ENCODE assay signal across 15 cellular contexts in genomic region chr7:144725070-144725469, GRCh38.
DNase-seq lines count a peak whose midpoint lies in the region; ATAC-seq lines count a peak whose summit lies in the region.
"Had no signal": no experiment of that assay in that cellular context is flagged by ENCODE, and none has a peak within 500 bp of the region (broad histone marks: within the 10 kb centered on the region; RNA-seq: fewer than 3 reads in every experiment).

No MANE protein-coding gene starts in this region.

- H3K9me3 Mint-ChIP-seq in stimulated activated naive B cell treated with anti-CD40 and anti-IgM and Interleukin-4, amounts not matched to agents 10 μg/mL and 1 μg/mL and 100 μg/mL, for 72 hours = peaks cover 0 to 4% of the 10 kb centered on the region in 2 donors

- no peak overlapping the region for H3K4me3 Mint-ChIP-seq in stimulated activated naive B cell treated with anti-CD40 and anti-IgM and Interleukin-4, amounts not matched to agents 10 μg/mL and 1 μg/mL and 100 μg/mL, for 72 hours
- H3K4me3 Mint-ChIP-seq: activated naive CD8-positive, alpha-beta T cell treated with anti-CD3 and anti-CD28 coated beads, Interleukin-2, amount 50 U/mL, for 24 hours had no signal

- DNase-seq in NCI-H1436 treated with DMSO at 0.1 percent for 48 hours (lab: John Stamatoyannopoulos, UW) = peak; percentile 15
- no peak for DNase-seq in NCI-H1436 (lab: John Stamatoyannopoulos, UW)
- no peak for DNase-seq in stimulated activated naive B cell treated with anti-CD40 and anti-IgM and Interleukin-4, amounts not matched to agents 10 μg/mL and 1 μg/mL and 100 μg/mL, for 72 hours
- no peak for DNase-seq in hippocampal formation (lab: John Stamatoyannopoulos, UW)
- no peak for DNase-seq in NCI-H2196 (lab: John Stamatoyannopoulos, UW; ENCODE audit: unreplicated experiment)
- no peak for DNase-seq in MV-4-11 (lab: John Stamatoyannopoulos, UW)
- DNase-seq: activated CD4-positive, alpha-beta T cell treated with anti-CD3 and anti-CD28 coated beads, Interleukin-2, amount 50 U/mL, for 48 hours; activated naive CD8-positive, alpha-beta T cell treated with anti-CD3 and anti-CD28 coated beads, Interleukin-2, amount 50 U/mL, for 24 hours; mammary epithelial cell; NCI-H82; posterior cingulate gyrus; stimulated activated CD4-positive, alpha-beta T cell treated with anti-CD3 and anti-CD28 coated beads, Interleukin-4, amount 100 ng/mL, for 4 hours; testis had no signal

- H3K36me3 Mint-ChIP-seq in stimulated activated naive B cell treated with anti-CD40 and anti-IgM and Interleukin-4, amounts not matched to agents 10 μg/mL and 1 μg/mL and 100 μg/mL, for 72 hours = peaks cover 9 to 15% of the 10 kb centered on the region in 2 donors

- ATAC-seq in GM21825 (IDR thresholded peaks at IDR 0.05; ENCODE audit: unreplicated experiment) = peak; percentile 99
- ATAC-seq in HG03175 (IDR thresholded peaks at IDR 0.05; ENCODE audit: unreplicated experiment) = peak; percentile 100
- ATAC-seq in stimulated activated naive B cell treated with anti-CD40 and anti-IgM and Interleukin-4, amounts not matched to agents 10 μg/mL and 1 μg/mL and 100 μg/mL, for 72 hours (replicated peaks) = peak; percentile 91 to 95
- ATAC-seq: activated naive CD8-positive, alpha-beta T cell treated with anti-CD3 and anti-CD28 coated beads, Interleukin-2, amount 50 U/mL, for 24 hours had no signal

- no peaks in the 10 kb centered on the region for H3K4me1 Mint-ChIP-seq in stimulated activated naive B cell treated with anti-CD40 and anti-IgM and Interleukin-4, amounts not matched to agents 10 μg/mL and 1 μg/mL and 100 μg/mL, for 72 hours

- H3K27me3 Mint-ChIP-seq in stimulated activated naive B cell treated with anti-CD40 and anti-IgM and Interleukin-4, amounts not matched to agents 10 μg/mL and 1 μg/mL and 100 μg/mL, for 72 hours = no peaks in the 10 kb centered on the region
- H3K27me3 Mint-ChIP-seq: activated naive CD8-positive, alpha-beta T cell treated with anti-CD3 and anti-CD28 coated beads, Interleukin-2, amount 50 U/mL, for 24 hours had no signal

- no peak overlapping the region for H3K27ac Mint-ChIP-seq in stimulated activated naive B cell treated with anti-CD40 and anti-IgM and Interleukin-4, amounts not matched to agents 10 μg/mL and 1 μg/mL and 100 μg/mL, for 72 hours
- H3K27ac Mint-ChIP-seq: activated naive CD8-positive, alpha-beta T cell treated with anti-CD3 and anti-CD28 coated beads, Interleukin-2, amount 50 U/mL, for 24 hours had no signal
